In the genomic region with DNA sequence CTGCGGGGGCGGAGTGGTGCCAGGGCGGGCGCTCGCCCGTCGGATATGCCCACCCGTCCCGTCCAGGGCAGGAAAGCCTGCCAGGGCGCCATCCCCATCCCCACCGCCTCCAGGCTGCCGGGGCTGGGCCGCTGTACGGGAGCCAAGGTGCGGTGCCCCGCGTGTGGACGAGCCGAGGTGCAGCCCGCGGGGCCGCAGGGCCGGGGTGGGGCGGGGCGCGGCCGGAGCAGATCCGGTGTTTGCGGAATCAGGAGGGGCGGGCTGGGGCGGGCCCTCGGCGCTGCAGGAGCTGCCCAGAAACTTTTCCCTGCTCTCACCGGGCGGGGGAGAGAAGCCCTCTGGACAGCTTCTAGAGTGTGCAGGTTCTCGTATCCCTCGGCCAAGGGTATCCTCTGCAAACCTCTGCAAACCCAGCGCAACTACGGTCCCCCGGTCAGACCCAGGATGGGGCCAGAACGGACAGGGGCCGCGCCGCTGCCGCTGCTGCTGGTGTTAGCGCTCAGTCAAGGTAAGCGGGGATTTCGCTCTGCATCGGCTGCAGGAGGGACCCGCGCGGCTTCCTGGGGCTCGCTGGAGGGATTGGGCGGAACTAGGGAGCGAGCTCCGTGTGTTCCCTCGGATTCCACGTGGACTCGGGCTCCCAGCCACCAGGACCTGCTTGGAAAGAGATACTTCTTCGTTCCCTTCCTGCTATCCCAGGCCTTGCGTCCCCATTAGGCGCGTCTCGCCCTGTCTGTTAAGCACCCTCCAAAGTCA, we compare ENCODE assay signal across 8 cellular contexts. TPM values are rescaled to one million over a fixed set of nuclear protein-coding genes. Genes with fewer than 3 reads are reported as not detected.
DNase-seq lines count a peak whose midpoint lies in the region; ATAC-seq and TF ChIP-seq lines count a peak whose summit lies in the region.

TSS of gene ITGA2 (plus strand) at position 328 of the 756 bp plus-strand sequence. CDS start at position 445, 117 bp downstream.

- H3K36me3 Mint-ChIP-seq in CD4-positive, alpha-beta memory T cell, result no peaks in the 10 kb centered on the region
- H3K36me3 Mint-ChIP-seq in activated CD8-positive, alpha-beta memory T cell treated with anti-CD3 and anti-CD28 coated beads, Interleukin-2, amount 10 ng/mL, durations not matched to agents 7 days and 5 days, result peaks cover 29% of the 10 kb centered on the region

- H3K36me3 ChIP-seq in CD4-positive, alpha-beta memory T cell (ENCODE audit: insufficient read depth, low read length), result no peaks in the 10 kb centered on the region
- H3K36me3 ChIP-seq in MM.1S (replicated peaks; ENCODE audit: insufficient read depth, low read length), result no peaks in the 10 kb centered on the region
- H3K36me3 ChIP-seq in esophagus squamous epithelium, result peaks cover 0 to 7% (median 0%) of the 10 kb centered on the region in 3 donors
- H3K36me3 ChIP-seq in muscle layer of duodenum (ENCODE audit: control insufficient read depth in 1 of 2, insufficient read depth in 2 of 2, low read length in 2 of 2), result no peaks in the 10 kb centered on the region
- no peaks in the 10 kb centered on the region for H3K36me3 ChIP-seq in transverse colon

- no peaks in the 10 kb centered on the region for H3F3A ChIP-seq in MM.1S (ENCODE audit: insufficient read depth, low read length)

- POLR2A ChIA-PET in CD4-positive, alpha-beta memory T cell (lab: Charles Lee; ENCODE audit: partially characterized antibody), result no interaction called here

- peak within 1 kb of the TSS in 6 of 7 donors; percentile 1 to 37 (median 12) for H3K27ac Mint-ChIP-seq in CD4-positive, alpha-beta memory T cell
- peak within 1 kb of the TSS; percentile 67 for H3K27ac Mint-ChIP-seq in activated CD8-positive, alpha-beta memory T cell treated with anti-CD3 and anti-CD28 coated beads, Interleukin-2, amount 10 ng/mL, durations not matched to agents 7 days and 5 days

- H3K79me2 ChIP-seq in MM.1S (ENCODE audit: low read length), result no peaks in the 10 kb centered on the region

- peaks cover 9% of the 10 kb centered on the region for H3K4me1 ChIP-seq in CD4-positive, alpha-beta memory T cell (ENCODE audit: insufficient read depth, low read length)
- H3K4me1 ChIP-seq in MM.1S (ENCODE audit: low read length) (no peaks in the 10 kb centered on the region), esophagus squamous epithelium (peaks cover 8 to 92% (median 29%) of the 10 kb centered on the region in 3 donors), muscle layer of duodenum (ENCODE audit: control insufficient read depth in 1 of 2, insufficient read depth in 2 of 2, low read length in 2 of 2) (peaks cover 0 to 10% of the 10 kb centered on the region in 2 donors), transverse colon (peaks cover 0 to 32% (median 15%) of the 10 kb centered on the region in 4 donors)

- peaks cover 3 to 20% (median 12%) of the 10 kb centered on the region in 4 donors for H3K4me1 Mint-ChIP-seq in CD4-positive, alpha-beta memory T cell
- H3K4me1 Mint-ChIP-seq in activated CD8-positive, alpha-beta memory T cell treated with anti-CD3 and anti-CD28 coated beads, Interleukin-2, amount 10 ng/mL, durations not matched to agents 7 days and 5 days, result peaks cover 58% of the 10 kb centered on the region

- H3K27ac ChIP-seq in CD4-positive, alpha-beta memory T cell (ENCODE audit: low read depth, low read length), result no peak within 1 kb of the TSS
- H3K27ac ChIP-seq in MM.1S (ENCODE audit: low read length) (no peak within 1 kb of the TSS), esophagus squamous epithelium (peak within 1 kb of the TSS; percentile 87 to 92 (median 88)), muscle layer of duodenum (ENCODE audit: low read length) (peak within 1 kb of the TSS; percentile 65), transverse colon (peak within 1 kb of the TSS; percentile 58 to 79 (median 73))

- ATAC-seq in GM21619 (IDR thresholded peaks at IDR 0.05; ENCODE audit: unreplicated experiment), result peak; percentile 43
- peak; percentile 81 for ATAC-seq in activated CD8-positive, alpha-beta memory T cell treated with anti-CD3 and anti-CD28 coated beads, Interleukin-2, amount 10 ng/mL, durations not matched to agents 7 days and 5 days

- H3K9me3 ChIP-seq in CD4-positive, alpha-beta memory T cell (ENCODE audit: control insufficient read depth in 1 of 2, low read length in 2 of 2), result no peaks in the 10 kb centered on the region
- no peaks in the 10 kb centered on the region for H3K9me3 ChIP-seq in MM.1S (replicated peaks; ENCODE audit: insufficient read depth, low read length)
- no peaks in the 10 kb centered on the region for H3K9me3 ChIP-seq in esophagus squamous epithelium
- no peaks in the 10 kb centered on the region for H3K9me3 ChIP-seq in muscle layer of duodenum (ENCODE audit: control insufficient read depth in 1 of 2, low read length in 2 of 2)
- no peaks in the 10 kb centered on the region for H3K9me3 ChIP-seq in transverse colon

- peak in 4 of 5 donors; percentile 6 to 23 (median 18) for DNase-seq in CD4-positive, alpha-beta memory T cell
- DNase-seq in MM.1S, result peak; percentile 48
- DNase-seq in activated CD8-positive, alpha-beta memory T cell treated with anti-CD3 and anti-CD28 coated beads, Interleukin-2, amount 10 ng/mL, durations not matched to agents 7 days and 5 days, result peak; percentile 68
- no peak for DNase-seq in esophagus squamous epithelium (lab: John Stamatoyannopoulos, UW)
- DNase-seq in transverse colon, result peak; percentile 81
- DNase-seq in NK-92 (lab: John Stamatoyannopoulos, UW; ENCODE audit: unreplicated experiment), result no peak

- peak within 1 kb of the TSS; percentile 86 for H2AFZ ChIP-seq in MM.1S (ENCODE audit: low read length)

- TF ChIP-seq POLR2A in esophagus squamous epithelium (IDR thresholded peaks at IDR 0.05) (peak in 1 of 4 donors; percentile 53), transverse colon (IDR thresholded peaks at IDR 0.05) (peak; percentile 49)

- in situ Hi-C loops in transverse colon (cut with MboI; ENCODE audit: low pct_ligation_motif_present in 1 of 4, low pct_unique_long_range_greater_than_20kb in 1 of 4, low sequenced_read_pairs in 3 of 4), result no loop called here

- H3K9me2 ChIP-seq in MM.1S (replicated peaks; ENCODE audit: insufficient read depth, low read length), result no peaks in the 10 kb centered on the region

- no peaks in the 10 kb centered on the region for H4K20me1 ChIP-seq in MM.1S (ENCODE audit: insufficient read depth, low read length)

- no peaks in the 10 kb centered on the region for H3K9me3 Mint-ChIP-seq in CD4-positive, alpha-beta memory T cell
- no peaks in the 10 kb centered on the region for H3K9me3 Mint-ChIP-seq in activated CD8-positive, alpha-beta memory T cell treated with anti-CD3 and anti-CD28 coated beads, Interleukin-2, amount 10 ng/mL, durations not matched to agents 7 days and 5 days (ENCODE audit: low read depth)

- peak within 1 kb of the TSS; percentile 89 for H3K4me2 ChIP-seq in MM.1S (ENCODE audit: low read depth, low read length)

- CTCF ChIA-PET in CD4-positive, alpha-beta memory T cell (lab: Charles Lee; ENCODE audit: partially characterized antibody), result interaction anchor here (1.0 to 3.4 kb wide), 2 partner anchors 41 to 108 kb away, joined by 3 to 24 read pairs; no protein-coding TSS in a partner anchor
- CTCF ChIA-PET in activated CD8-positive, alpha-beta memory T cell treated with anti-CD3 and anti-CD28 coated beads, Interleukin-2, amount 10 ng/mL, durations not matched to agents 7 days and 5 days (lab: Charles Lee), result interaction anchor here (0.7 to 4.0 kb wide), 11 partner anchors 26 to 202 kb away, joined by 3 to 28 read pairs (median 5); partner anchors contain the start of genes ITGA1 and PELO

- H3K27me3 ChIP-seq in CD4-positive, alpha-beta memory T cell (ENCODE audit: insufficient read depth, low read length), result no peaks in the 10 kb centered on the region
- H3K27me3 ChIP-seq in MM.1S (replicated peaks; ENCODE audit: insufficient read depth, low read length) (peaks cover 8% of the 10 kb centered on the region), esophagus squamous epithelium (peaks cover 0 to 4% (median 0%) of the 10 kb centered on the region in 4 donors), muscle layer of duodenum (ENCODE audit: low read depth, low read length) (no peaks in the 10 kb centered on the region), transverse colon (no peaks in the 10 kb centered on the region)

- peak within 1 kb of the TSS; percentile 76 to 88 (median 82) for H3K4me3 Mint-ChIP-seq in CD4-positive, alpha-beta memory T cell
- H3K4me3 Mint-ChIP-seq in activated CD8-positive, alpha-beta memory T cell treated with anti-CD3 and anti-CD28 coated beads, Interleukin-2, amount 10 ng/mL, durations not matched to agents 7 days and 5 days, result peak within 1 kb of the TSS; percentile 81

- 0% methylated on average over 4 of the region's 64 CpGs; no CpG with 5 or more reads in 1 of the 2 donors for WGBS in esophagus squamous epithelium, 2 donors
- 0% methylated on average over 37 of the region's 64 CpGs; no CpG with 5 or more reads in 1 of the 2 donors for WGBS in transverse colon (ENCODE audit: low coverage in 1 of 2), 2 donors

- no peak for TF ChIP-seq CTCF in MM.1S (IDR thresholded peaks at IDR 0.05; ENCODE audit: low read length)
- no peak for TF ChIP-seq CTCF in esophagus squamous epithelium (IDR thresholded peaks at IDR 0.05)
- no peak for TF ChIP-seq CTCF in transverse colon (IDR thresholded peaks at IDR 0.05)

- H3K4me3 ChIP-seq in CD4-positive, alpha-beta memory T cell (ENCODE audit: low read length in 2 of 2), result peak within 1 kb of the TSS; percentile 67 to 84
- H3K4me3 ChIP-seq in MM.1S (ENCODE audit: low read length), result peak within 1 kb of the TSS; percentile 81
- peak within 1 kb of the TSS; percentile 76 to 93 (median 85) for H3K4me3 ChIP-seq in esophagus squamous epithelium
- peak within 1 kb of the TSS; percentile 83 to 94 for H3K4me3 ChIP-seq in muscle layer of duodenum (ENCODE audit: low read depth in 1 of 2, low read length in 2 of 2)
- H3K4me3 ChIP-seq in transverse colon, result peak within 1 kb of the TSS; percentile 36 to 70 (median 50)

- no peak for TF ChIP-seq EP300 in transverse colon (IDR thresholded peaks at IDR 0.05; ENCODE audit: low read depth)

- H3K9ac ChIP-seq in MM.1S (ENCODE audit: low read length), result peak within 1 kb of the TSS; percentile 33; the same call in 1 of the 2 replicates

- intact Hi-C loops in CD4-positive, alpha-beta memory T cell (cut with micrococcal nuclease), result loop anchor here (2.0 to 5.0 kb wide), 4 partner anchors 40 to 118 kb away; partner anchors contain the start of gene MOCS2
- intact Hi-C loops in esophagus squamous epithelium (cut with DNase I) (no loop called here), transverse colon (cut with DNase I; ENCODE audit: low total_unique reads) (no loop called here)

- H3K27me3 Mint-ChIP-seq in CD4-positive, alpha-beta memory T cell, result peaks cover 0 to 1% of the 10 kb centered on the region in 2 donors
- H3K27me3 Mint-ChIP-seq in activated CD8-positive, alpha-beta memory T cell treated with anti-CD3 and anti-CD28 coated beads, Interleukin-2, amount 10 ng/mL, durations not matched to agents 7 days and 5 days, result peaks cover 18% of the 10 kb centered on the region

RNA-seq across cellular contexts. Expression of gene ITGA2, which starts in this region (rescaled TPM):
- 1 to 10 TPM; 1.4 to 1.6 TPM for total RNA-seq in CD4-positive, alpha-beta memory T cell
- under 1 TPM; 0.30 to 0.47 TPM for polyA plus RNA-seq in CD4-positive, alpha-beta memory T cell
- total RNA-seq in activated CD8-positive, alpha-beta memory T cell treated with anti-CD3 and anti-CD28 coated beads, Interleukin-2, amount 10 ng/mL, durations not matched to agents 7 days and 5 days, result 10 to 100 TPM; 17.6 to 37.0 TPM
- 10 to 100 TPM; 12.0 to 28.5 (median 21.6) TPM for total RNA-seq in esophagus squamous epithelium
- total RNA-seq in transverse colon, result 10 to 100 TPM in 1 of 4 donors, 1 to 10 TPM in 3; 1.5 to 10.1 (median 8.7) TPM

Comparison
In these comparisons a context has a peak if more than half of its experiments do, and no peak if none do; other contexts are left out.
1. DNase-seq: peak in CD4-positive, alpha-beta memory T cell (4 of 5), MM.1S (single experiment), activated CD8-positive, alpha-beta memory T cell treated with anti-CD3 and anti-CD28 coated beads, Interleukin-2, amount 10 ng/mL, durations not matched to agents 7 days and 5 days (single experiment) and transverse colon (single experiment); none in esophagus squamous epithelium (single experiment) and NK-92 (single experiment).
2. H3K27ac ChIP-seq: peak in esophagus squamous epithelium (4 of 4), muscle layer of duodenum (single experiment) and transverse colon (4 of 4); none in CD4-positive, alpha-beta memory T cell (single experiment) and MM.1S (single experiment).
3. Peak in every context shown above with its lines, with median percentiles within 50 percentile points of each other: H3K4me3 ChIP-seq.